ENCODE assay signal across 8 cellular contexts in genomic region chr22:19121631-19122142, GRCh38. TPM values are rescaled to one million over a fixed set of nuclear protein-coding genes. Genes with fewer than 3 reads are reported as not detected.
DNase-seq lines count a peak whose midpoint lies in the region; ATAC-seq lines count a peak whose summit lies in the region.

No MANE protein-coding gene starts in this region.

- peak overlapping the region; percentile 95 for H3K9ac ChIP-seq in adipocyte (ENCODE audit: low read length)

- ATAC-seq in HG03045 (IDR thresholded peaks at IDR 0.05; ENCODE audit: unreplicated experiment), result peak; percentile 18
- ATAC-seq in left cardiac atrium, result peak; percentile 28 to 60

- H3K9me3 Mint-ChIP-seq in activated CD4-positive, alpha-beta T cell treated with anti-CD3 and anti-CD28 coated beads, Interleukin-2, amount 10 ng/mL, durations not matched to agents 24 days and 14 days, result no peaks in the 10 kb centered on the region

- H3K4me3 ChIP-seq in adipocyte (ENCODE audit: low read length), result peak overlapping the region; percentile 93

- peaks cover 43% of the 10 kb centered on the region for H3K4me1 Mint-ChIP-seq in activated CD4-positive, alpha-beta T cell treated with anti-CD3 and anti-CD28 coated beads, Interleukin-2, amount 10 ng/mL, durations not matched to agents 24 days and 14 days

- peaks cover 36% of the 10 kb centered on the region for H3K4me1 ChIP-seq in adipocyte (ENCODE audit: control insufficient read depth, insufficient read depth, low read length)

- H3K36me3 ChIP-seq in adipocyte (ENCODE audit: control insufficient read depth, insufficient read depth, low read length, severe bottlenecking), result no peaks in the 10 kb centered on the region

- H3K27me3 Mint-ChIP-seq in activated CD4-positive, alpha-beta T cell treated with anti-CD3 and anti-CD28 coated beads, Interleukin-2, amount 10 ng/mL, durations not matched to agents 24 days and 14 days, result no peaks in the 10 kb centered on the region

- peak; percentile 79 for DNase-seq in activated CD4-positive, alpha-beta T cell treated with anti-CD3 and anti-CD28 coated beads, Interleukin-2, amount 10 ng/mL, durations not matched to agents 24 days and 14 days
- DNase-seq in activated CD4-positive, alpha-beta T cell treated with anti-CD3 and anti-CD28 coated beads, Interleukin-2, amount 50 U/mL, for 4 hours, result no peak
- peak; percentile 43 for DNase-seq in NOMO-1 treated with dmso at 0.1 percent for 144 hours (lab: John Stamatoyannopoulos, UW; ENCODE audit: unreplicated experiment)
- DNase-seq in adipocyte (ENCODE audit: low read depth), result peak; percentile 72
- peak; percentile 60 for DNase-seq in left cardiac atrium
- DNase-seq in pons (ENCODE audit: low spot score), result peak; percentile 21
- no peak for DNase-seq in T-helper 9 cell

- H3K9me3 ChIP-seq in adipocyte (ENCODE audit: control insufficient read depth, low read length), result no peaks in the 10 kb centered on the region

- peaks cover 5% of the 10 kb centered on the region for H3K36me3 Mint-ChIP-seq in activated CD4-positive, alpha-beta T cell treated with anti-CD3 and anti-CD28 coated beads, Interleukin-2, amount 10 ng/mL, durations not matched to agents 24 days and 14 days (ENCODE audit: low read depth)

- intact Hi-C loops in activated CD4-positive, alpha-beta T cell treated with anti-CD3 and anti-CD28 coated beads, Interleukin-2, amount 10 ng/mL, durations not matched to agents 24 days and 14 days (cut with micrococcal nuclease), result loop anchor here (1.0 to 5.0 kb wide), 6 partner anchors 13 to 357 kb away; partner anchors contain the start of genes C22orf39, CDC45, CLTCL1 and ESS2
- intact Hi-C loops in left cardiac atrium (cut with DNase I), result no loop called here

- H3K27ac Mint-ChIP-seq in activated CD4-positive, alpha-beta T cell treated with anti-CD3 and anti-CD28 coated beads, Interleukin-2, amount 10 ng/mL, durations not matched to agents 24 days and 14 days, result peak overlapping the region; percentile 54

- H3K4me3 Mint-ChIP-seq in activated CD4-positive, alpha-beta T cell treated with anti-CD3 and anti-CD28 coated beads, Interleukin-2, amount 10 ng/mL, durations not matched to agents 24 days and 14 days, result peak overlapping the region; percentile 91

- H3K27me3 ChIP-seq in adipocyte (replicated peaks; ENCODE audit: control insufficient read depth, insufficient read depth, low read length), result peaks cover 2% of the 10 kb centered on the region

RNA-seq across cellular contexts. Expression of gene DGCR2, which starts 0.5 kb away (rescaled TPM):
- 23.8 and 25.5 TPM in 2 replicates for total RNA-seq in activated CD4-positive, alpha-beta T cell treated with anti-CD3 and anti-CD28 coated beads, Interleukin-2, amount 10 ng/mL, durations not matched to agents 24 days and 14 days
- 10 to 100 TPM; 30.4 to 31.4 TPM for total RNA-seq in left cardiac atrium

RNA-seq across cellular contexts. Expression of gene TSSK2, which starts 9.4 kb away (rescaled TPM):
- total RNA-seq in activated CD4-positive, alpha-beta T cell treated with anti-CD3 and anti-CD28 coated beads, Interleukin-2, amount 10 ng/mL, durations not matched to agents 24 days and 14 days, result not detected in 2 replicates
- not detected for total RNA-seq in left cardiac atrium

RNA-seq across cellular contexts. Expression of gene ESS2, which starts 22.8 kb away (rescaled TPM):
- total RNA-seq in activated CD4-positive, alpha-beta T cell treated with anti-CD3 and anti-CD28 coated beads, Interleukin-2, amount 10 ng/mL, durations not matched to agents 24 days and 14 days, result 17.6 and 19.1 TPM in 2 replicates
- 10 to 100 TPM in 1 of 2 donors, 1 to 10 TPM in 1; 9.8 to 10.1 TPM for total RNA-seq in left cardiac atrium

RNA-seq across cellular contexts. Expression of gene GSC2, which starts 28.4 kb away (rescaled TPM):
- not detected in 2 replicates for total RNA-seq in activated CD4-positive, alpha-beta T cell treated with anti-CD3 and anti-CD28 coated beads, Interleukin-2, amount 10 ng/mL, durations not matched to agents 24 days and 14 days
- not detected for total RNA-seq in left cardiac atrium

RNA-seq across cellular contexts. Expression of gene SLC25A1, which starts 56.8 kb away (rescaled TPM):
- 39.4 and 41.2 TPM in 2 replicates for total RNA-seq in activated CD4-positive, alpha-beta T cell treated with anti-CD3 and anti-CD28 coated beads, Interleukin-2, amount 10 ng/mL, durations not matched to agents 24 days and 14 days
- 10 to 100 TPM; 39.0 to 48.2 TPM for total RNA-seq in left cardiac atrium

Comparison
In these comparisons a context has a peak if more than half of its experiments do, and no peak if none do; other contexts are left out.
1. DNase-seq: peak in activated CD4-positive, alpha-beta T cell treated with anti-CD3 and anti-CD28 coated beads, Interleukin-2, amount 10 ng/mL, durations not matched to agents 24 days and 14 days (single experiment), NOMO-1 treated with dmso at 0.1 percent for 144 hours (single experiment), adipocyte (single experiment), left cardiac atrium (single experiment) and pons (single experiment); none in activated CD4-positive, alpha-beta T cell treated with anti-CD3 and anti-CD28 coated beads, Interleukin-2, amount 50 U/mL, for 4 hours (0 of 2) and T-helper 9 cell (single experiment).